8 cellular contexts compared by ENCODE assay signal in the genomic region with DNA sequence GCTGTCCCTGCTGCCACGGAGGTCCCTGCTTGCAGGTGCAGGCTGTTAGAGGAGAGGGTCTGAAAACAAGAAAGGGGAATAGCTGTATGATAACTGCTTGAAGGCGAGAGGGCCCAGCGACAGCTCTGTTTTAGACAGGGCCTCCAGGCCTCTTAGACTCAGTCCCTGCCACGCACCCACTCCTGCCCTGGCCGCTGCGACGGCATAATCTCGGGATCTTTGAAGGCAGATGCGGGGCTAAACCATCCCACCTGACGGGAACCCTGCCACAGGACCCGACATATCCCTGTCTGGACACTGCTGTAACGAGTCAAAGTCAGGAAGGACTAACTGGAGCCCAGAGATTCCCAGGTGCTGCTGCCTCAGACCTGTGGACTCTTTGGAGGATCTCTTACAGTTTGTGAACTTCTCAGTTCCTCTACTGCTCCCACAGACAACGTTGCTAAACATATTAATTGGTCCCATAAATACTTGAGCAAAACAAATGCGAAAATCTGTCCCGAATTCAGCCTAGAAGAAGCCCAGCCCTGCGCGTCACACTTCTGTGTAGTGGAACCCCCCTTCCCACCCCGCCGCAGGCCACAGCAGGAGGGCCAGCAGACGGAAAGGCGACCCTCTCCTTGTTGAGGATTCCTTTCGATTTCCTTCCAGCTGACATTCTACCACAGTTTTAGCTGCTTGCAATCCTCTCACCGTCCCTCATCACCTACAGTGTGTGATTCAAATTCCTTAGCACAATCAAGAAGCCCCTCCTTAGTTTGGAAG. TPM values are rescaled to one million over a fixed set of nuclear protein-coding genes. Genes with fewer than 3 reads are reported as not detected.
DNase-seq lines count a peak whose midpoint lies in the region; ATAC-seq and TF ChIP-seq lines count a peak whose summit lies in the region.

No MANE protein-coding gene starts in this region.

- peaks cover 38% of the 10 kb centered on the region for H3K4me1 ChIP-seq in CD4-positive, CD25-positive, alpha-beta regulatory T cell (ENCODE audit: control insufficient read depth, insufficient read depth, low read length, poor library complexity, severe bottlenecking)
- H3K4me1 ChIP-seq in HUES64 (ENCODE audit: insufficient read depth, low read length) (peaks cover 21% of the 10 kb centered on the region), testis (peaks cover 41% of the 10 kb centered on the region)

- no peak for DNase-seq in CD4-positive, CD25-positive, alpha-beta regulatory T cell
- no peak for DNase-seq in MCF 10A (ENCODE audit: unreplicated experiment)
- peak; percentile 50 for DNase-seq in left kidney (ENCODE audit: low read depth, low spot score)
- no peak for DNase-seq in testis
- DNase-seq in superior temporal gyrus (ENCODE audit: extremely low spot score), result no peak
- DNase-seq in NCI-H187 (lab: John Stamatoyannopoulos, UW), result no peak

- H3K4me3 Mint-ChIP-seq in CD4-positive, CD25-positive, alpha-beta regulatory T cell, result peak overlapping the region; percentile 91 to 94 (median 92)
- peak overlapping the region; percentile 88 for H3K4me3 Mint-ChIP-seq in MCF 10A (ENCODE audit: unreplicated experiment)

- CTCF ChIA-PET in MCF 10A (lab: Yijun Ruan, JAX), result interaction anchor here (0.5 to 1.9 kb wide), 10 partner anchors 26 to 186 kb away, joined by 3 to 6 read pairs (median 4); a partner anchor contains a TSS

- H3K4me1 Mint-ChIP-seq in CD4-positive, CD25-positive, alpha-beta regulatory T cell, result peaks cover 11 to 74% (median 39%) of the 10 kb centered on the region in 4 donors
- H3K4me1 Mint-ChIP-seq in MCF 10A (ENCODE audit: insufficient read depth, unreplicated experiment), result peaks cover 39% of the 10 kb centered on the region

- no peak for TF ChIP-seq CTCF in MCF 10A (IDR thresholded peaks at IDR 0.05; ENCODE audit: unreplicated experiment)
- TF ChIP-seq CTCF in testis (IDR thresholded peaks at IDR 0.05), result no peak

- H3K27me3 Mint-ChIP-seq in CD4-positive, CD25-positive, alpha-beta regulatory T cell, result no peaks in the 10 kb centered on the region
- H3K27me3 Mint-ChIP-seq in MCF 10A (ENCODE audit: insufficient read depth, unreplicated experiment), result no peaks in the 10 kb centered on the region

- H3K36me3 ChIP-seq in CD4-positive, CD25-positive, alpha-beta regulatory T cell (ENCODE audit: control insufficient read depth, insufficient read depth, low read length), result peaks cover 11% of the 10 kb centered on the region
- peaks cover 13% of the 10 kb centered on the region for H3K36me3 ChIP-seq in HUES64 (ENCODE audit: insufficient read depth, low read length)
- no peaks in the 10 kb centered on the region for H3K36me3 ChIP-seq in testis (ENCODE audit: low read depth, missing control alignments)

- TSS peak; percentile 40 for BruUV-seq in MCF 10A (replicated peaks; lab: Mats Ljungman, UMichigan)

- H3K27ac Mint-ChIP-seq in CD4-positive, CD25-positive, alpha-beta regulatory T cell, result peak overlapping the region; percentile 66 to 91 (median 89)
- peak overlapping the region; percentile 96 for H3K27ac Mint-ChIP-seq in MCF 10A (ENCODE audit: low read depth, unreplicated experiment)

- intact Hi-C loops in MCF 10A (cut with micrococcal nuclease), result loop anchor here (2.0 to 5.0 kb wide), 3 partner anchors 72 to 173 kb away; a partner anchor contains a TSS
- intact Hi-C loops in testis (cut with DNase I; ENCODE audit: low total_unique reads), result no loop called here

- H3K9ac ChIP-seq in HUES64 (ENCODE audit: low read depth, low read length), result peak overlapping the region; percentile 98

- peak overlapping the region; percentile 82 for H3K4me3 ChIP-seq in CD4-positive, CD25-positive, alpha-beta regulatory T cell (ENCODE audit: low read depth, low read length)
- H3K4me3 ChIP-seq in HUES64 (ENCODE audit: low read length), result peak overlapping the region; percentile 96
- H3K4me3 ChIP-seq in testis, result peak overlapping the region; percentile 92 to 95

- H3K9me3 Mint-ChIP-seq in CD4-positive, CD25-positive, alpha-beta regulatory T cell, result no peaks in the 10 kb centered on the region
- H3K9me3 Mint-ChIP-seq in MCF 10A (ENCODE audit: unreplicated experiment), result no peaks in the 10 kb centered on the region

- WGBS in HUES64, result 6% methylated on average over 23 of the region's 23 CpGs
- 4 to 12% methylated on average over 21 to 23 of the region's 23 CpGs for WGBS in testis, 2 donors

- H3K36me3 Mint-ChIP-seq in CD4-positive, CD25-positive, alpha-beta regulatory T cell, result peaks cover 9% of the 10 kb centered on the region
- no peaks in the 10 kb centered on the region for H3K36me3 Mint-ChIP-seq in MCF 10A (ENCODE audit: insufficient read depth, unreplicated experiment)

- POLR2A ChIA-PET in MCF 10A (lab: Yijun Ruan, JAX), result interaction anchor here (0.6 to 5.5 kb wide), 14 partner anchors 9 to 240 kb away, joined by 3 to 47 read pairs (median 6); a partner anchor contains a TSS

- no peaks in the 10 kb centered on the region for H3K27me3 ChIP-seq in CD4-positive, CD25-positive, alpha-beta regulatory T cell (ENCODE audit: control insufficient read depth, insufficient read depth, low read length)
- H3K27me3 ChIP-seq in HUES64 (ENCODE audit: insufficient read depth, low read length) (no peaks in the 10 kb centered on the region), testis (no peaks in the 10 kb centered on the region)

- TF ChIP-seq POLR2A in testis (IDR thresholded peaks at IDR 0.05), result no peak

- H3K9me3 ChIP-seq in CD4-positive, CD25-positive, alpha-beta regulatory T cell (ENCODE audit: control insufficient read depth in 2 of 2, low read length in 2 of 2), result no peaks in the 10 kb centered on the region
- H3K9me3 ChIP-seq in HUES64 (ENCODE audit: insufficient read depth, low read depth, low read length) (no peaks in the 10 kb centered on the region), testis (no peaks in the 10 kb centered on the region)

- H3K27ac ChIP-seq in CD4-positive, CD25-positive, alpha-beta regulatory T cell (ENCODE audit: insufficient read depth, low read length, poor library complexity, severe bottlenecking), result peak overlapping the region; percentile 88
- H3K27ac ChIP-seq in HUES64 (ENCODE audit: low read depth, low read length), result peak overlapping the region; percentile 100; the same call in 1 of the 2 replicates
- H3K27ac ChIP-seq in testis, result peak overlapping the region; percentile 92 to 96

- ATAC-seq in CD4-positive, CD25-positive, alpha-beta regulatory T cell (ENCODE audit: low read depth in 2 of 2), result no peak
- peak; percentile 16 for ATAC-seq in GM19455 (IDR thresholded peaks at IDR 0.05; ENCODE audit: unreplicated experiment)

RNA-seq across cellular contexts. Expression of a gene that starts 1.0 kb away (rescaled TPM):
- total RNA-seq in CD4-positive, CD25-positive, alpha-beta regulatory T cell, result 16.1 TPM
- 10 to 100 TPM; 30.8 to 50.3 (median 45.6) TPM for polyA plus RNA-seq in CD4-positive, CD25-positive, alpha-beta regulatory T cell
- polyA plus RNA-seq in HUES64 (2013, experiment 1 of 2), result 32.2 TPM
- polyA plus RNA-seq in HUES64 (2013, experiment 2 of 2), result 30.5 TPM
- total RNA-seq in MCF 10A (2022) (27.8 and 33.5 TPM in 2 replicates), testis (10 to 100 TPM; 38.9 to 55.2 TPM)
- 53.4 TPM for polyA plus RNA-seq in testis (ENCODE audit: insufficient read depth, low read depth, low replicate concordance)

RNA-seq across cellular contexts. Expression of a gene that starts 38.3 kb away (rescaled TPM):
- total RNA-seq in CD4-positive, CD25-positive, alpha-beta regulatory T cell, result 12.7 TPM
- polyA plus RNA-seq in CD4-positive, CD25-positive, alpha-beta regulatory T cell, result 1 to 10 TPM; 2.8 to 4.6 (median 2.8) TPM
- polyA plus RNA-seq in HUES64 (2013, experiment 1 of 2), result 7.9 TPM
- 8.5 TPM for polyA plus RNA-seq in HUES64 (2013, experiment 2 of 2)
- total RNA-seq in MCF 10A (2022), result 2.3 and 2.5 TPM in 2 replicates
- 10 to 100 TPM; 17.9 to 20.0 TPM for total RNA-seq in testis
- 12.1 TPM for polyA plus RNA-seq in testis (ENCODE audit: insufficient read depth, low read depth, low replicate concordance)
